ENCODE assay signal across 11 cellular contexts in the genomic region with DNA sequence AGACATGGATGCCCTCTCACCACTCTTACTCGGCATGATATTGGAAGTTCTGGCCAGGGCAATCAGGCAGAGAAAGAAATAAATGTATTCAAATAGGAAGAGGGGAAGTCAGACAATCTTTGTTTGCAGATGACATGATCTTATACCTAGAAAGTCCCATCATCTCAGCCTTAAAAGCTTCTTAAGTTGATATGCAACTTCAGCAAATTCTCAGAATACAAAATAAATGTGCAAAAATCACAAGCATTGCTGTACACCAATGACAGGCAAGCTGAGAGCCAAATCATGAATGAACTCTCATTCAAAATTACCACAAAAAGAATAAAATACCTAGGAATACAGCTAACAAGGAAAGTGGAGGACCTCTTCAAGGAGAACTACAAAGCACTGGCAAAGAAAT.
"Had no signal": no experiment of that assay in that cellular context is flagged by ENCODE, and none has a peak within 500 bp of the region (broad histone marks: within the 10 kb centered on the region; RNA-seq: fewer than 3 reads in every experiment).

No MANE protein-coding gene starts in this region.

- ATAC-seq: GM23338, HCT116 had no signal

- H3K27ac ChIP-seq: GM23248 had no signal

- DNase-seq: GM23248, GOT3, H7, H9, HCEC 1CT, HFFc6 had no signal

- H2AFZ ChIP-seq: GM23248, GM23338 had no signal

- H3K9ac ChIP-seq: GM23248 had no signal

- FAIRE-seq: H1, H54 had no signal

- H3K4me2 ChIP-seq: GM23338 had no signal

- H3K36me3 ChIP-seq: HAP-1 had no signal

- H3K4me1 ChIP-seq: HAP-1 had no signal

- H3K9me3 ChIP-seq: HAP-1 had no signal

- H3K4me3 ChIP-seq: GM23248, GM23338, HAP-1 had no signal
